In the genomic region with DNA sequence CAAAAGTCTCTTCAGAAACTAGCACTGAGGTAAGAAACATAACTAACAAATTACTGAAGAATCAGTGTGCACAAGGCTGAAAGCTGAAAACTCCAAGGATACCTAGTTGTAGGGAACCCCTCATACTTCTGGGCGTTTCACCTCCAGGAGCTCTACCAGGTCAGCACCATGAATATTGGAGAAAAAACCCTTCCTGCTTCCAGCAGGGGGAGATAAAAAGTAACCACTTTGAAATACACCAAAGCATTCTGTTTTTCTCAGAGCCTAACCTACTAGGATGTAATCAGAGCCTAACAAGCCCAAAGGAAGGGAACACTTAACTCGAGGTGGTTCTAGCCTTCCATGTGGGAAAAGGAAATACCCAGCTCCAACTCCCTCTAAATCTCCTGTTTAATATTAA, we compare ENCODE assay signal across 9 cellular contexts.
DNase-seq lines count a peak whose midpoint lies in the region; ATAC-seq, FAIRE-seq and TF ChIP-seq lines count a peak whose summit lies in the region.
"Had no signal": no experiment of that assay in that cellular context is flagged by ENCODE, and none has a peak within 500 bp of the region (broad histone marks: within the 10 kb centered on the region; RNA-seq: fewer than 3 reads in every experiment).

No MANE protein-coding gene starts in this region.

- H3K36me3 Mint-ChIP-seq in glutamatergic neuron (ENCODE audit: unreplicated experiment) = no peaks in the 10 kb centered on the region

- peaks cover 2% of the 10 kb centered on the region for H3K9me3 Mint-ChIP-seq in glutamatergic neuron (ENCODE audit: unreplicated experiment)

- no peaks in the 10 kb centered on the region for H3K27me3 Mint-ChIP-seq in glutamatergic neuron (ENCODE audit: unreplicated experiment)

- no peak overlapping the region for H3K4me3 Mint-ChIP-seq in glutamatergic neuron (ENCODE audit: unreplicated experiment)

- POLR2A ChIA-PET in Panc1 (lab: Charles Lee) = no interaction called here

- intact Hi-C loops in Panc1 (cut with micrococcal nuclease; ENCODE audit: unreplicated experiment) = no loop called here

- no peak overlapping the region for H3K27ac Mint-ChIP-seq in glutamatergic neuron (ENCODE audit: unreplicated experiment)

- H3K4me1 ChIP-seq in Panc1 (ENCODE audit: control insufficient read depth, insufficient read depth, low read length) = no peaks in the 10 kb centered on the region

- in situ Hi-C loops in ACHN (cut with HindIII; ENCODE audit: low pct_ligation_motif_present, low pct_unique_long_range_greater_than_20kb, low sequenced_read_pairs) = no loop called here
- in situ Hi-C loops in GM13977 (cut with MboI; ENCODE audit: low pct_unique_long_range_greater_than_20kb, low sequenced_read_pairs, unreplicated experiment) = no loop called here
- in situ Hi-C loops in Panc1 (cut with HindIII; ENCODE audit: low pct_unique_long_range_greater_than_20kb, low sequenced_read_pairs) = no loop called here

- no peaks in the 10 kb centered on the region for H3K27me3 ChIP-seq in Panc1 (ENCODE audit: control insufficient read depth, insufficient read depth, low read length)

- H3K9me3 ChIP-seq in Panc1 (ENCODE audit: control insufficient read depth, insufficient read depth, low read depth, low read length) = no peaks in the 10 kb centered on the region

- H3K4me1 Mint-ChIP-seq in glutamatergic neuron (ENCODE audit: low read depth, unreplicated experiment) = no peaks in the 10 kb centered on the region

- DNase-seq in ACHN (peak; percentile 22), GM13977 (ENCODE audit: low spot score) (no peak), Panc1 (ENCODE audit: low read depth, low spot score) (no peak), glutamatergic neuron (no peak), GM12891 (ENCODE audit: insufficient read length, low spot score) (no peak), OCI-M2 (lab: John Stamatoyannopoulos, UW; ENCODE audit: unreplicated experiment) (no peak)

- no TSS peak for BruUV-seq in Panc1 (replicated peaks; lab: Mats Ljungman, UMichigan)

- TF ChIP-seq POLR2A in GM12891 (IDR thresholded peaks at IDR 0.05; ENCODE audit: low read depth, low read length) = no peak

- no peak for FAIRE-seq in GM12891 (lab: Jason Lieb, UNC)

- ATAC-seq in Panc1 (no peak), GM18873 (IDR thresholded peaks at IDR 0.05; ENCODE audit: low FRiP score, unreplicated experiment) (no peak), HG03196 (IDR thresholded peaks at IDR 0.05; ENCODE audit: unreplicated experiment) (no peak)

- H3K4me3 ChIP-seq in Panc1 (ENCODE audit: low read depth in 2 of 2, low read length in 2 of 2) = no peak overlapping the region
- H3K4me3 ChIP-seq: skin epidermis had no signal

- H3K36me3 ChIP-seq in Panc1 (ENCODE audit: control insufficient read depth, insufficient read depth, low read length) = no peaks in the 10 kb centered on the region

- TF ChIP-seq CTCF in GM13977 (IDR thresholded peaks at IDR 0.05; ENCODE audit: extremely low read depth, insufficient read depth, missing control alignments) (peak; percentile 20), Panc1 (IDR thresholded peaks at IDR 0.05) (peak; percentile 27; the same call in 1 of the 2 replicates), glutamatergic neuron (IDR thresholded peaks at IDR 0.05; ENCODE audit: partially characterized antibody, unreplicated experiment) (peak; percentile 61)

- CTCF ChIA-PET in Panc1 (lab: Charles Lee) = no interaction called here

- no peak overlapping the region for H3K27ac ChIP-seq in Panc1 (ENCODE audit: low read length)
- H3K27ac ChIP-seq: skin epidermis had no signal

TF ChIP-seq in GM12891, 5 proteins besides CTCF, POLR2A, EP300 and RAD21:
- TF ChIP-seq PAX5 (IDR thresholded peaks at IDR 0.05; ENCODE audit: insufficient read depth, low read length, severe bottlenecking) = no peak
- TF ChIP-seq POU2F2 (IDR thresholded peaks at IDR 0.05; ENCODE audit: low read depth, low read length) = no peak
- no peak for TF ChIP-seq TAF1 (IDR thresholded peaks at IDR 0.05; ENCODE audit: low read depth, low read length)
- TF ChIP-seq POLR2AphosphoS5 (IDR thresholded peaks at IDR 0.05; ENCODE audit: low read depth, low read length) = no peak
- no peak for TF ChIP-seq SPI1 (IDR thresholded peaks at IDR 0.05; ENCODE audit: low read depth, low read length)
